In genomic region chr10:79988199-79988598, GRCh38 we compare ENCODE assay signal across 8 cellular contexts. TPM values are rescaled to one million over a fixed set of nuclear protein-coding genes. Genes with fewer than 3 reads are reported as not detected.
"Had no signal": no experiment of that assay in that cellular context is flagged by ENCODE, and none has a peak within 500 bp of the region (broad histone marks: within the 10 kb centered on the region; RNA-seq: fewer than 3 reads in every experiment).

No MANE protein-coding gene starts in this region.

RNA-seq across cellular contexts. Expression of gene SFTPD, which starts 39.3 kb away (rescaled TPM):
- total RNA-seq: activated naive CD4-positive, alpha-beta T cell treated with anti-CD3 and anti-CD28 coated beads for 36 hours; activated naive CD8-positive, alpha-beta T cell treated with anti-CD3 and anti-CD28 coated beads for 36 hours; activated naive CD8-positive, alpha-beta T cell treated with anti-CD3 and anti-CD28 coated beads, Interleukin-2, amount 10 ng/mL, durations not matched to agents 7 days and 5 days; activated T-cell treated with anti-CD3 and anti-CD28 coated beads, Interleukin-2, amount 50 U/mL, for 72 hours; activated T-helper 1 cell treated with anti-CD3 and anti-CD28 coated beads, Interleukin-12 subunit alpha, Interleukin-12 subunit beta, Interleukin-2, Interleukin-4 antibody, amounts not matched to agents 30 ng/mL and 10 ng/mL and 1 ng/mL, durations not matched to agents 14 hours and 24 hours and 36 hours; activated T-helper 17 cell treated with anti-CD3 and anti-CD28 coated beads, Interleukin-2, amount 50 U/mL, for 72 hours; activated T-helper 2 cell treated with anti-CD3 and anti-CD28 coated beads, Interferon-gamma antibody, Interleukin-2, Interleukin-4, amounts not matched to agents 10 μg/mL and 5 μg/mL and 100 μg/mL, durations not matched to agents 14 hours and 24 hours and 36 hours; ascending aorta had no signal
